ENCODE assay signal across 13 cellular contexts in genomic region chr20:61883867-61884393, GRCh38.
DNase-seq lines count a peak whose midpoint lies in the region; FAIRE-seq and TF ChIP-seq lines count a peak whose summit lies in the region.
"Had no signal": no experiment of that assay in that cellular context is flagged by ENCODE, and none has a peak within 500 bp of the region (broad histone marks: within the 10 kb centered on the region; RNA-seq: fewer than 3 reads in every experiment).

No MANE protein-coding gene starts in this region.

- H4K91ac ChIP-seq in H1 (replicated peaks; ENCODE audit: insufficient read length, low read length) (no peak overlapping the region), neuronal stem cell (ENCODE audit: low read depth, low read length, poor library complexity) (no peak overlapping the region)

- no peak for TF ChIP-seq EP300 in H1 (IDR thresholded peaks at IDR 0.05; ENCODE audit: borderline replicate concordance in 1 of 2, low read depth in 2 of 2, low read length in 2 of 2)

- no peaks in the 10 kb centered on the region for H3K79me1 ChIP-seq in H1 (ENCODE audit: low read depth, low read length)
- H3K79me1 ChIP-seq in neuronal stem cell (ENCODE audit: low read depth, low read length), result peaks cover 1% of the 10 kb centered on the region

- H4K20me1 ChIP-seq in BLaER1 (peaks cover 14% of the 10 kb centered on the region), H1 (replicated peaks in 1 of 2; ENCODE audit: control insufficient read depth in 1 of 2, insufficient read depth in 2 of 2, low read length in 2 of 2) (peaks cover 0 to 2% of the 10 kb centered on the region in 2 experiments)

- H3K14ac ChIP-seq in H1 (ENCODE audit: insufficient read length), result no peak overlapping the region
- H3K14ac ChIP-seq in neuronal stem cell (ENCODE audit: low read length), result peak overlapping the region; percentile 15

- 0 out of 2 replicates have a peak overlapping the region, but pooled peaks have one; percentile 4 for H3K27ac ChIP-seq in BLaER1
- H3K27ac ChIP-seq in H1 (ENCODE audit: low read depth, low read length), result no peak overlapping the region
- no peak overlapping the region for H3K27ac ChIP-seq in neuronal stem cell (replicated peaks; ENCODE audit: low read length)
- H3K27ac ChIP-seq in CD4-positive, alpha-beta memory T cell (ENCODE audit: low read depth, low read length), result no peak overlapping the region

- 92% methylated on average over 14 of the region's 14 CpGs; no CpG with 5 or more reads in 1 of the 2 experiments for WGBS in H1 (ENCODE audit: extremely low coverage in 1 of 2, insufficient coverage in 1 of 2, insufficient read length in 1 of 2, insufficient replicate concordance in 2 of 2, low coverage in 1 of 2, low lambda C conversion rate in 2 of 2, missing lambda C conversion rate in 1 of 2), 2 experiments
- no CpG with 5 or more reads among the region's 14 CpGs for WGBS in neuronal stem cell (ENCODE audit: extremely low coverage in 2 of 2, insufficient read length in 2 of 2, insufficient replicate concordance in 1 of 2), 2 donors

- H3K36me3 Mint-ChIP-seq in T-helper 2 cell treated with Interferon-gamma antibody and Interleukin-4, amounts not matched to agents 5 μg/mL and 100 μg/mL, for 36 hours (ENCODE audit: low read depth), result no peaks in the 10 kb centered on the region
- H3K36me3 Mint-ChIP-seq in CD4-positive, alpha-beta memory T cell, result no peaks in the 10 kb centered on the region
- H3K36me3 Mint-ChIP-seq: IgD-negative memory B cell had no signal

- no peak overlapping the region for H2BK15ac ChIP-seq in H1 (ENCODE audit: low read length)
- no peak overlapping the region for H2BK15ac ChIP-seq in neuronal stem cell (ENCODE audit: low read length)

- FAIRE-seq in H1 (lab: Jason Lieb, UNC), result no peak
- FAIRE-seq: A204.1, H54 had no signal

- H2BK20ac ChIP-seq in H1 (ENCODE audit: low read length), result no peak overlapping the region

- H2BK120ac ChIP-seq in H1 (replicated peaks; ENCODE audit: low read depth, low read length) (no peak overlapping the region), neuronal stem cell (ENCODE audit: low read depth, low read length) (peak overlapping the region; percentile 74)

- no peak overlapping the region for H3K4me3 ChIP-seq in BLaER1
- no peak overlapping the region for H3K4me3 ChIP-seq in NT2/D1 (ENCODE audit: insufficient read length, low read depth)
- H3K4me3 ChIP-seq in H1 (ENCODE audit: extremely low read depth in 1 of 4, insufficient read depth in 2 of 4, low read depth in 3 of 4, low read length in 4 of 4), result no peak overlapping the region
- no peak overlapping the region for H3K4me3 ChIP-seq in neuronal stem cell (ENCODE audit: low read length in 2 of 2)
- H3K4me3 ChIP-seq in CD4-positive, alpha-beta memory T cell (ENCODE audit: low read length in 2 of 2), result no peak overlapping the region

- no peaks in the 10 kb centered on the region for H3K9me3 Mint-ChIP-seq in T-helper 2 cell treated with Interferon-gamma antibody and Interleukin-4, amounts not matched to agents 5 μg/mL and 100 μg/mL, for 36 hours
- peaks cover 0 to 4% (median 0%) of the 10 kb centered on the region in 8 donors for H3K9me3 Mint-ChIP-seq in CD4-positive, alpha-beta memory T cell

- H3K4me1 ChIP-seq in BLaER1 (peaks cover 78% of the 10 kb centered on the region), NT2/D1 (ENCODE audit: insufficient read depth, insufficient read length) (peaks cover 12% of the 10 kb centered on the region), H1 (replicated peaks in 1 of 4; ENCODE audit: control insufficient read depth in 3 of 4, insufficient read depth in 4 of 4, low read length in 3 of 4) (no peaks in the 10 kb centered on the region), neuronal stem cell (ENCODE audit: control insufficient read depth in 2 of 2, insufficient read depth in 1 of 2, low read depth in 1 of 2, low read length in 2 of 2) (peaks cover 0 to 3% of the 10 kb centered on the region in 2 donors)
- no peaks in the 10 kb centered on the region for H3K4me1 ChIP-seq in CD4-positive, alpha-beta memory T cell (ENCODE audit: insufficient read depth, low read length)
- H3K4me1 ChIP-seq: BE2C had no signal

- no peaks in the 10 kb centered on the region for H3K36me3 ChIP-seq in BLaER1
- no peaks in the 10 kb centered on the region for H3K36me3 ChIP-seq in NT2/D1 (ENCODE audit: insufficient read depth, insufficient read length, low read length)
- H3K36me3 ChIP-seq in H1 (ENCODE audit: control insufficient read depth in 2 of 4, insufficient read depth in 4 of 4, low read length in 3 of 4), result no peaks in the 10 kb centered on the region
- no peaks in the 10 kb centered on the region for H3K36me3 ChIP-seq in neuronal stem cell (replicated peaks in 1 of 2; ENCODE audit: control insufficient read depth in 2 of 2, insufficient read depth in 2 of 2, low read length in 2 of 2)
- no peaks in the 10 kb centered on the region for H3K36me3 ChIP-seq in CD4-positive, alpha-beta memory T cell (ENCODE audit: insufficient read depth, low read length)
- H3K36me3 ChIP-seq: BE2C had no signal

- H3K27ac Mint-ChIP-seq in T-helper 2 cell treated with Interferon-gamma antibody and Interleukin-4, amounts not matched to agents 5 μg/mL and 100 μg/mL, for 36 hours, result no peak overlapping the region
- no peak overlapping the region for H3K27ac Mint-ChIP-seq in CD4-positive, alpha-beta memory T cell

- intact Hi-C loops in CD4-positive, alpha-beta memory T cell (cut with micrococcal nuclease), result no loop called here

- no peak overlapping the region for H2BK5ac ChIP-seq in H1 (ENCODE audit: low read depth, low read length)
- peak overlapping the region; percentile 69 for H2BK5ac ChIP-seq in neuronal stem cell (ENCODE audit: low read length)

- H3K23ac ChIP-seq in H1 (ENCODE audit: insufficient read length), result no peak overlapping the region
- H3K23ac ChIP-seq in neuronal stem cell (ENCODE audit: low read depth, low read length, poor library complexity), result peak overlapping the region; percentile 71

- no peak overlapping the region for H3K18ac ChIP-seq in H1 (ENCODE audit: extremely low read depth, low read length)
- H3K18ac ChIP-seq in neuronal stem cell (ENCODE audit: low read length), result peak overlapping the region; percentile 78

- no peaks in the 10 kb centered on the region for H3K23me2 ChIP-seq in H1 (ENCODE audit: low read depth, low read length)

- no peak overlapping the region for H4K5ac ChIP-seq in H1 (ENCODE audit: insufficient read length, low read depth, low read length)

- H3K27me3 ChIP-seq in BLaER1 (no peaks in the 10 kb centered on the region), NT2/D1 (ENCODE audit: insufficient read depth, insufficient read length) (peaks cover 27% of the 10 kb centered on the region), H1 (replicated peaks in 1 of 4; ENCODE audit: control insufficient read depth in 3 of 4, extremely low read depth in 1 of 4, insufficient read depth in 3 of 4, low read length in 3 of 4) (no peaks in the 10 kb centered on the region; a peak in 2 of 7 replicates), neuronal stem cell (ENCODE audit: control insufficient read depth in 3 of 3, insufficient read depth in 3 of 3, low read depth in 1 of 3, low read length in 3 of 3) (no peaks in the 10 kb centered on the region)
- no peaks in the 10 kb centered on the region for H3K27me3 ChIP-seq in CD4-positive, alpha-beta memory T cell (ENCODE audit: insufficient read depth, low read length)

- H3K79me2 ChIP-seq in H1 (ENCODE audit: control insufficient read depth in 1 of 2, insufficient read depth in 2 of 2, low read length in 2 of 2), result no peaks in the 10 kb centered on the region

- H2AK5ac ChIP-seq in H1 (ENCODE audit: low read depth, low read length), result no peak overlapping the region
- H2AK5ac ChIP-seq in neuronal stem cell (ENCODE audit: low read depth, low read length), result peak overlapping the region; percentile 58

- peak overlapping the region; percentile 87 for H3K4me2 ChIP-seq in BLaER1
- H3K4me2 ChIP-seq in H1 (ENCODE audit: insufficient read depth in 1 of 2, low read depth in 2 of 2, low read length in 2 of 2), result no peak overlapping the region
- no peak overlapping the region for H3K4me2 ChIP-seq in neuronal stem cell (ENCODE audit: insufficient read depth, low read length, poor library complexity, severe bottlenecking)

- no peak for TF ChIP-seq POLR2A in H1 (IDR thresholded peaks at IDR 0.05; ENCODE audit: control extremely low read depth in 1 of 2, low read depth in 2 of 2, low read length in 2 of 2)

- TF ChIP-seq RAD21 in H1 (IDR thresholded peaks at IDR 0.05 in 1 of 2, conservative IDR thresholded peaks at IDR 0.05 in 1 of 2; ENCODE audit: low read depth in 2 of 2, low read length in 2 of 2), result no peak

- no peak overlapping the region for H3K56ac ChIP-seq in H1 (replicated peaks; ENCODE audit: insufficient read length, low read depth, low read length)

- peaks cover 2% of the 10 kb centered on the region for H3K4me1 Mint-ChIP-seq in T-helper 2 cell treated with Interferon-gamma antibody and Interleukin-4, amounts not matched to agents 5 μg/mL and 100 μg/mL, for 36 hours (ENCODE audit: low read depth)
- H3K4me1 Mint-ChIP-seq in CD4-positive, alpha-beta memory T cell, result peaks cover 2 to 4% (median 3%) of the 10 kb centered on the region in 4 donors

- H3K9ac ChIP-seq in BLaER1, result no peak overlapping the region
- peak overlapping the region; percentile 52 for H3K9ac ChIP-seq in NT2/D1 (ENCODE audit: insufficient read length, low read depth)
- no peak overlapping the region for H3K9ac ChIP-seq in H1 (replicated peaks in 1 of 4; ENCODE audit: extremely low read depth in 1 of 4, low read depth in 3 of 4, low read length in 3 of 4)
- H3K9ac ChIP-seq in neuronal stem cell (ENCODE audit: low read depth, low read length, poor library complexity), result peak overlapping the region; percentile 75

- H3K4me3 Mint-ChIP-seq in T-helper 2 cell treated with Interferon-gamma antibody and Interleukin-4, amounts not matched to agents 5 μg/mL and 100 μg/mL, for 36 hours, result no peak overlapping the region
- H3K4me3 Mint-ChIP-seq in CD4-positive, alpha-beta memory T cell, result no peak overlapping the region
- H3K4me3 Mint-ChIP-seq: IgD-negative memory B cell had no signal

- H2BK12ac ChIP-seq in H1 (ENCODE audit: low read depth, low read length) (no peak overlapping the region), neuronal stem cell (ENCODE audit: low read length) (no peak overlapping the region)

- H3K4ac ChIP-seq in H1 (replicated peaks; ENCODE audit: insufficient read length, low read depth, low read length) (no peak overlapping the region), neuronal stem cell (ENCODE audit: low read length) (peak overlapping the region; percentile 18)

- H3K9me3 ChIP-seq in BLaER1 (no peaks in the 10 kb centered on the region), NT2/D1 (ENCODE audit: insufficient read depth, low read length) (no peaks in the 10 kb centered on the region), H1 (ENCODE audit: insufficient read depth in 2 of 2, low read depth in 1 of 2, low read length in 1 of 2) (no peaks in the 10 kb centered on the region), neuronal stem cell (replicated peaks in 1 of 2; ENCODE audit: control insufficient read depth in 2 of 2, insufficient read depth in 1 of 2, low read depth in 1 of 2, low read length in 2 of 2) (no peaks in the 10 kb centered on the region)
- no peaks in the 10 kb centered on the region for H3K9me3 ChIP-seq in CD4-positive, alpha-beta memory T cell (ENCODE audit: control insufficient read depth in 1 of 2, low read length in 2 of 2)
- H3K9me3 ChIP-seq: BE2C had no signal

- CTCF ChIA-PET in H1 (lab: Charles Lee; ENCODE audit: partially characterized antibody), result interaction anchor here (0.8 to 5.7 kb wide), 6 partner anchors 8 to 24 kb away, joined by 3 to 45 read pairs (median 4); no protein-coding TSS in a partner anchor
- CTCF ChIA-PET in CD4-positive, alpha-beta memory T cell (lab: Charles Lee; ENCODE audit: partially characterized antibody), result no interaction called here

- DNase-seq in NT2/D1 (ENCODE audit: low read depth, low spot score) (no peak), H1 (ENCODE audit: low read depth in 1 of 2, low spot score in 2 of 2) (no peak), neuronal stem cell (ENCODE audit: low spot score) (no peak), UCSD-AML1 (lab: John Stamatoyannopoulos, UW; ENCODE audit: unreplicated experiment) (no peak)
- no peak for DNase-seq in T-helper 2 cell treated with Interferon-gamma antibody and Interleukin-4, amounts not matched to agents 5 μg/mL and 100 μg/mL, for 36 hours (ENCODE audit: low spot score)
- no peak for DNase-seq in CD4-positive, alpha-beta memory T cell
- no peak for DNase-seq in stimulated activated CD4-positive, alpha-beta T cell treated with anti-CD3 and anti-CD28 coated beads, Interleukin-1b, Interleukin-23, amount 100 ng/mL, for 48 hours
- DNase-seq: BE2C, DMS 273 treated with DMSO at 0.1 percent for 48 hours had no signal

- H2AFZ ChIP-seq in H1 (ENCODE audit: low read length), result no peak overlapping the region
- H2AFZ ChIP-seq in neuronal stem cell (ENCODE audit: low read length), result peak overlapping the region; percentile 46

- POLR2A ChIA-PET in H1 (lab: Charles Lee; ENCODE audit: partially characterized antibody), result no interaction called here
- POLR2A ChIA-PET in CD4-positive, alpha-beta memory T cell (lab: Charles Lee; ENCODE audit: partially characterized antibody), result no interaction called here

- H4K8ac ChIP-seq in H1 (ENCODE audit: extremely low read depth, insufficient read depth, low read length) (peak overlapping the region; percentile 45; the same call in 1 of the 2 replicates), neuronal stem cell (ENCODE audit: low read depth, low read length) (no peak overlapping the region)

- no peaks in the 10 kb centered on the region for H3K27me3 Mint-ChIP-seq in T-helper 2 cell treated with Interferon-gamma antibody and Interleukin-4, amounts not matched to agents 5 μg/mL and 100 μg/mL, for 36 hours (ENCODE audit: low read depth)
- H3K27me3 Mint-ChIP-seq in CD4-positive, alpha-beta memory T cell, result peaks cover 7 to 11% of the 10 kb centered on the region in 2 donors

- TF ChIP-seq CTCF in H1 (IDR thresholded peaks at IDR 0.05; ENCODE audit: control extremely low read depth in 1 of 3, insufficient read depth in 1 of 3, low read depth in 1 of 3, low read length in 3 of 3), result no peak

Comparison
In these comparisons a context has a peak if more than half of its experiments do, and no peak if none do; other contexts are left out.
1. H3K9ac ChIP-seq: peak in NT2/D1 (single experiment) and neuronal stem cell (single experiment); none in BLaER1 (single experiment) and H1 (0 of 4).